Comparison of ENCODE assay signal across 8 cellular contexts in the genomic region with DNA sequence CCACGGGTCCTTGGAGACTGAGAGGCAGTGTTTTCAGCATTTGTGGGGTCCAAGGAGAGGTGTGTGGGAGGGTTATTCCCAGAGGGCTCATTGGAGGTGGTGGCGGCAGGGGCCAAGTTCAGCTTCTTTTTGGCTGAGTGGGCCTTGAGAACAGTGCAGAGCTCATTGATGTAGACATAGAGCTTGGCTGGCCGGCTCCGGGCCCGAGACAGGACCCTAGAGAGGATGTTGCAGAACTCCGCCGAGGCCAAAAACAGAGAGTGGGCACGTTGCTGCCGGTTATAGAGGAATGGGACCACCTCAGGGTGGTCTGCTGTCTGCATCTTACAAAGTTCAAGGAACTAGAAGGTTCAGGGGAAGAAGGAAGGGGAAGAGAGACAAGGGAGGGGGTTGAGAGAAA. TPM values are rescaled to one million over a fixed set of nuclear protein-coding genes. Genes with fewer than 3 reads are reported as not detected.
DNase-seq lines count a peak whose midpoint lies in the region; ATAC-seq lines count a peak whose summit lies in the region.

No MANE protein-coding gene starts in this region.

- H3K4me1 ChIP-seq in subcutaneous abdominal adipose tissue (ENCODE audit: control insufficient read depth in 5 of 5, insufficient read depth in 5 of 5, low read length in 5 of 5) (peaks cover 17 to 64% (median 62%) of the 10 kb centered on the region in 5 donors), aorta (ENCODE audit: control insufficient read depth in 1 of 2, insufficient read depth in 2 of 2, low read length in 2 of 2) (peaks cover 0 to 4% of the 10 kb centered on the region in 2 donors)

- ATAC-seq in activated CD8-positive, alpha-beta memory T cell treated with anti-CD3 and anti-CD28 coated beads, Interleukin-2, amount 10 ng/mL, durations not matched to agents 7 days and 5 days = no peak
- ATAC-seq in aorta (ENCODE audit: low FRiP score) (no peak), sciatic nerve (no peak)

- peak overlapping the region; percentile 94 for H3K4me3 Mint-ChIP-seq in activated CD8-positive, alpha-beta memory T cell treated with anti-CD3 and anti-CD28 coated beads, Interleukin-2, amount 10 ng/mL, durations not matched to agents 7 days and 5 days
- peak overlapping the region; percentile 96 for H3K4me3 Mint-ChIP-seq in activated CD4-positive, alpha-beta memory T cell treated with anti-CD3 and anti-CD28 coated beads, Interleukin-2, amount 10 ng/mL, durations not matched to agents 7 days and 5 days

- H3K27me3 ChIP-seq in subcutaneous abdominal adipose tissue (ENCODE audit: control insufficient read depth in 5 of 5, insufficient read depth in 4 of 5, low read length in 5 of 5) = no peaks in the 10 kb centered on the region
- H3K27me3 ChIP-seq in aorta (ENCODE audit: control insufficient read depth in 1 of 2, insufficient read depth in 2 of 2, low read length in 1 of 2) = no peaks in the 10 kb centered on the region

- peak overlapping the region; percentile 60 for H3K4me3 ChIP-seq in iPS-18c (ENCODE audit: insufficient read depth, low read depth, low read length)
- H3K4me3 ChIP-seq in subcutaneous abdominal adipose tissue (ENCODE audit: low read depth in 1 of 5, low read length in 5 of 5) = peak overlapping the region in 4 of 5 donors; percentile 5 to 32 (median 20)
- H3K4me3 ChIP-seq in aorta (ENCODE audit: low read length in 2 of 2) = no peak overlapping the region

- H3K27me3 Mint-ChIP-seq in activated CD8-positive, alpha-beta memory T cell treated with anti-CD3 and anti-CD28 coated beads, Interleukin-2, amount 10 ng/mL, durations not matched to agents 7 days and 5 days = no peaks in the 10 kb centered on the region
- H3K27me3 Mint-ChIP-seq in activated CD4-positive, alpha-beta memory T cell treated with anti-CD3 and anti-CD28 coated beads, Interleukin-2, amount 10 ng/mL, durations not matched to agents 7 days and 5 days = no peaks in the 10 kb centered on the region

- H3K9ac ChIP-seq in subcutaneous abdominal adipose tissue (ENCODE audit: low read length in 5 of 5) = peak overlapping the region in 4 of 5 donors; percentile 2 to 88 (median 48)

- CTCF ChIA-PET in activated CD8-positive, alpha-beta memory T cell treated with anti-CD3 and anti-CD28 coated beads, Interleukin-2, amount 10 ng/mL, durations not matched to agents 7 days and 5 days (lab: Charles Lee) = interaction anchor here (1.0 kb wide), 1 partner anchor 105 kb away, joined by 3 read pairs; no protein-coding TSS in a partner anchor
- CTCF ChIA-PET in activated CD4-positive, alpha-beta memory T cell treated with anti-CD3 and anti-CD28 coated beads, Interleukin-2, amount 10 ng/mL, durations not matched to agents 7 days and 5 days (lab: Charles Lee) = no interaction called here

- H3K9me3 ChIP-seq in iPS-18c (ENCODE audit: control insufficient read depth, insufficient read depth, low read length) = peaks cover 2% of the 10 kb centered on the region
- H3K9me3 ChIP-seq in subcutaneous abdominal adipose tissue (ENCODE audit: control insufficient read depth in 5 of 5, low read length in 5 of 5) = no peaks in the 10 kb centered on the region
- no peaks in the 10 kb centered on the region for H3K9me3 ChIP-seq in aorta (ENCODE audit: control insufficient read depth, low read length)

- no peak for DNase-seq in activated CD8-positive, alpha-beta memory T cell treated with anti-CD3 and anti-CD28 coated beads, Interleukin-2, amount 10 ng/mL, durations not matched to agents 7 days and 5 days
- no peak for DNase-seq in activated CD8-positive, alpha-beta memory T cell treated with anti-CD3 and anti-CD28 coated beads, Interleukin-2, amount 50 U/mL, for 48 hours
- no peak for DNase-seq in activated CD4-positive, alpha-beta memory T cell treated with anti-CD3 and anti-CD28 coated beads, Interleukin-2, amount 10 ng/mL, durations not matched to agents 7 days and 5 days
- DNase-seq in aorta = no peak
- DNase-seq in sciatic nerve (ENCODE audit: low spot score) = no peak
- no peak for DNase-seq in activated gamma-delta T cell treated with Interleukin-2 at 50 U/mL for 16 hours

- intact Hi-C loops in aorta (cut with DNase I) (loop anchor here in 1 of 2 donors (2.0 kb wide), 1 partner anchor 96 kb away; no protein-coding TSS in a partner anchor), sciatic nerve (cut with DNase I) (no loop called here)

- POLR2A ChIA-PET in activated CD4-positive, alpha-beta memory T cell treated with anti-CD3 and anti-CD28 coated beads, Interleukin-2, amount 10 ng/mL, durations not matched to agents 7 days and 5 days (lab: Charles Lee) = no interaction called here

- peak overlapping the region; percentile 51 for H3K27ac ChIP-seq in subcutaneous abdominal adipose tissue (ENCODE audit: low read depth, low read length)
- no peak overlapping the region for H3K27ac ChIP-seq in aorta (ENCODE audit: low read depth in 1 of 2, low read length in 2 of 2)

- H3K36me3 ChIP-seq in subcutaneous abdominal adipose tissue (ENCODE audit: control insufficient read depth in 5 of 5, insufficient read depth in 5 of 5, low read length in 5 of 5) (peaks cover 0 to 30% (median 30%) of the 10 kb centered on the region in 5 donors), aorta (ENCODE audit: control insufficient read depth in 1 of 2, insufficient read depth in 2 of 2, low read length in 1 of 2) (peaks cover 0 to 2% of the 10 kb centered on the region in 2 donors)

- H3K9me3 Mint-ChIP-seq in activated CD8-positive, alpha-beta memory T cell treated with anti-CD3 and anti-CD28 coated beads, Interleukin-2, amount 10 ng/mL, durations not matched to agents 7 days and 5 days (ENCODE audit: low read depth) = no peaks in the 10 kb centered on the region
- H3K9me3 Mint-ChIP-seq in activated CD4-positive, alpha-beta memory T cell treated with anti-CD3 and anti-CD28 coated beads, Interleukin-2, amount 10 ng/mL, durations not matched to agents 7 days and 5 days = no peaks in the 10 kb centered on the region

- H3K4me1 Mint-ChIP-seq in activated CD8-positive, alpha-beta memory T cell treated with anti-CD3 and anti-CD28 coated beads, Interleukin-2, amount 10 ng/mL, durations not matched to agents 7 days and 5 days = peaks cover 66% of the 10 kb centered on the region
- peaks cover 70% of the 10 kb centered on the region for H3K4me1 Mint-ChIP-seq in activated CD4-positive, alpha-beta memory T cell treated with anti-CD3 and anti-CD28 coated beads, Interleukin-2, amount 10 ng/mL, durations not matched to agents 7 days and 5 days

- H3K36me3 Mint-ChIP-seq in activated CD8-positive, alpha-beta memory T cell treated with anti-CD3 and anti-CD28 coated beads, Interleukin-2, amount 10 ng/mL, durations not matched to agents 7 days and 5 days = peaks cover 42% of the 10 kb centered on the region
- H3K36me3 Mint-ChIP-seq in activated CD4-positive, alpha-beta memory T cell treated with anti-CD3 and anti-CD28 coated beads, Interleukin-2, amount 10 ng/mL, durations not matched to agents 7 days and 5 days (ENCODE audit: low read depth) = peaks cover 55% of the 10 kb centered on the region

- peak overlapping the region; percentile 98 for H3K27ac Mint-ChIP-seq in activated CD8-positive, alpha-beta memory T cell treated with anti-CD3 and anti-CD28 coated beads, Interleukin-2, amount 10 ng/mL, durations not matched to agents 7 days and 5 days
- H3K27ac Mint-ChIP-seq in activated CD4-positive, alpha-beta memory T cell treated with anti-CD3 and anti-CD28 coated beads, Interleukin-2, amount 10 ng/mL, durations not matched to agents 7 days and 5 days = peak overlapping the region; percentile 97

- 68 to 73% methylated on average over 9 of the region's 9 CpGs for WGBS in aorta, 2 donors

RNA-seq across cellular contexts. Expression of a gene that starts 1.5 kb away (rescaled TPM):
- total RNA-seq in activated CD8-positive, alpha-beta memory T cell treated with anti-CD3 and anti-CD28 coated beads, Interleukin-2, amount 10 ng/mL, durations not matched to agents 7 days and 5 days = 100 to 1,000 TPM; 102 to 107 TPM
- 100 to 1,000 TPM in 1 of 2 experiments, 10 to 100 TPM in 1; 95.7 to 103 TPM for total RNA-seq in activated CD4-positive, alpha-beta memory T cell treated with anti-CD3 and anti-CD28 coated beads, Interleukin-2, amount 10 ng/mL, durations not matched to agents 7 days and 5 days
- total RNA-seq in aorta (10 to 100 TPM; 36.6 to 40.7 TPM), sciatic nerve (35.9 TPM)
- 10 to 100 TPM; 21.5 to 31.5 TPM for polyA plus RNA-seq in aorta

RNA-seq across cellular contexts. Expression of a gene that starts 3.7 kb away (rescaled TPM):
- 10 to 100 TPM; 10.6 to 11.8 TPM for total RNA-seq in activated CD8-positive, alpha-beta memory T cell treated with anti-CD3 and anti-CD28 coated beads, Interleukin-2, amount 10 ng/mL, durations not matched to agents 7 days and 5 days
- 10 to 100 TPM; 16.5 to 18.0 TPM for total RNA-seq in activated CD4-positive, alpha-beta memory T cell treated with anti-CD3 and anti-CD28 coated beads, Interleukin-2, amount 10 ng/mL, durations not matched to agents 7 days and 5 days
- total RNA-seq in aorta (10 to 100 TPM; 21.3 TPM), sciatic nerve (23.2 TPM)
- 10 to 100 TPM in 1 of 2 donors, 1 to 10 TPM in 1; 6.4 to 15.1 TPM for polyA plus RNA-seq in aorta

RNA-seq across cellular contexts. Expression of a gene that starts 7.3 kb away (rescaled TPM):
- 100 to 1,000 TPM; 207 to 235 TPM for total RNA-seq in activated CD8-positive, alpha-beta memory T cell treated with anti-CD3 and anti-CD28 coated beads, Interleukin-2, amount 10 ng/mL, durations not matched to agents 7 days and 5 days
- 100 to 1,000 TPM; 243 to 249 TPM for total RNA-seq in activated CD4-positive, alpha-beta memory T cell treated with anti-CD3 and anti-CD28 coated beads, Interleukin-2, amount 10 ng/mL, durations not matched to agents 7 days and 5 days
- total RNA-seq in aorta (100 to 1,000 TPM in 1 of 2 donors, 10 to 100 TPM in 1; 73.9 to 113 TPM), sciatic nerve (85.5 TPM)
- polyA plus RNA-seq in aorta = 10 to 100 TPM; 12.5 to 34.7 TPM

RNA-seq across cellular contexts. Expression of a gene that starts 22.5 kb away (rescaled TPM):
- total RNA-seq in activated CD8-positive, alpha-beta memory T cell treated with anti-CD3 and anti-CD28 coated beads, Interleukin-2, amount 10 ng/mL, durations not matched to agents 7 days and 5 days = 10 to 100 TPM; 34.7 to 49.9 TPM
- total RNA-seq in activated CD4-positive, alpha-beta memory T cell treated with anti-CD3 and anti-CD28 coated beads, Interleukin-2, amount 10 ng/mL, durations not matched to agents 7 days and 5 days = 10 to 100 TPM; 44.3 to 45.1 TPM
- total RNA-seq in aorta (100 to 1,000 TPM in 1 of 2 donors, 10 to 100 TPM in 1; 71.5 to 107 TPM), sciatic nerve (83.5 TPM)
- polyA plus RNA-seq in aorta = 100 to 1,000 TPM in 1 of 2 donors, 10 to 100 TPM in 1; 20.3 to 178 TPM

RNA-seq across cellular contexts. Expression of a gene that starts 31.8 kb away (rescaled TPM):
- total RNA-seq in activated CD8-positive, alpha-beta memory T cell treated with anti-CD3 and anti-CD28 coated beads, Interleukin-2, amount 10 ng/mL, durations not matched to agents 7 days and 5 days = 10 to 100 TPM; 67.8 to 90.3 TPM
- 10 to 100 TPM; 63.5 to 65.0 TPM for total RNA-seq in activated CD4-positive, alpha-beta memory T cell treated with anti-CD3 and anti-CD28 coated beads, Interleukin-2, amount 10 ng/mL, durations not matched to agents 7 days and 5 days
- 10 to 100 TPM; 19.8 to 23.7 TPM for total RNA-seq in aorta
- polyA plus RNA-seq in aorta = 100 to 1,000 TPM in 1 of 2 donors, 10 to 100 TPM in 1; 71.4 to 114 TPM
- total RNA-seq in sciatic nerve = 27.1 TPM

Comparison
In these comparisons a context has a peak if more than half of its experiments do, and no peak if none do; other contexts are left out.
1. H3K4me3 ChIP-seq: peak in iPS-18c (single experiment) and subcutaneous abdominal adipose tissue (4 of 5); none in aorta (0 of 2).